Comparison of ENCODE assay signal across 7 cellular contexts in the genomic region with DNA sequence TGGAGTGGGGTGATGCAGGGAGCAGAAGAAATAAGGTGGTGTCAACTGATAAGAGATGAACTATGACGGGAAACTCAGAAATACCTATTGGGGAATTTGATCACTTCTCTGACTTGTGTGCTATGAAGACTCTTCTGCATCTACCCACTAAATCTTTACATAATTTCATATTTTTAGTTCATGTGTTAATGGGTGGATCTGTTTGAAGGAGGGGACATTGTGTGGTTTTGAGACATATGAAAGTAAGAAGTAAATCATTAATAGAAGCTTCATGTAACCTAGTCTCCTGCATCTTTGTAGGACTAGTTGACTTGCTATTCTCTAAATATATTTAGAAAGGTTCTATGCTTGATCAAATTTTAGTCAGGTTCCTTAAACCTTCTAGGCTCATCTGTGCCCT.
"Had no signal": no experiment of that assay in that cellular context is flagged by ENCODE, and none has a peak within 500 bp of the region (broad histone marks: within the 10 kb centered on the region; RNA-seq: fewer than 3 reads in every experiment).

No MANE protein-coding gene starts in this region.

- DNase-seq: GDM1, GF-D8 had no signal

- FAIRE-seq: G401.6, GM12891, GM12892, GM18507, GM19239 had no signal
